ENCODE assay signal across 24 cellular contexts in the genomic region with DNA sequence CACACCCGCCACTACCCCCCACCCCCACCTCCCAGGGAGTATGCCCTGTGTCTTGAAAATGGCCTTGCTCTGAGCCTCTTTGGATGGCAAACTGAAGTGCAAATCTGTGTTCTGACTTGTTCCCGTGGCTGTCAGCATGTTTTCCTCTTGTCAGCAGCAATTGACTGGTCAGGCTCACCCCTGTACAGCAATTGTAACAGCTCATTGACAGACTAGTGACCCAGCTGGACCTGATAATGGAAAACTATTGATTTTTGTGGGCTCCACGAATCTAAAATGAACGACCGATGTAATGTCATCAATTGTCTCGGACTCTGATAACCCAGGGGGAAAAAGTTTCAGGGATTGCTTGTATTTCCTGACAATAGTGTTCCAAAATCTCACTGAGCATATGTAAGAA.
A peak's percentile ranks its signal among the peaks of the same experiment; 100 is the strongest.
DNase-seq lines count a peak whose midpoint lies in the region; ATAC-seq, FAIRE-seq and TF ChIP-seq lines count a peak whose summit lies in the region.
"Had no signal": no experiment of that assay in that cellular context is flagged by ENCODE, and none has a peak within 500 bp of the region (broad histone marks: within the 10 kb centered on the region; RNA-seq: fewer than 3 reads in every experiment).

No MANE protein-coding gene starts in this region.

- no peaks in the 10 kb centered on the region for H4K20me1 ChIP-seq in HepG2 (ENCODE audit: insufficient read depth, low read length)
- H4K20me1 ChIP-seq: BLaER1 had no signal

- no peak overlapping the region for H3K9ac ChIP-seq in liver (ENCODE audit: low read depth in 1 of 2, low read length in 2 of 2)
- H3K9ac ChIP-seq in HepG2 (ENCODE audit: insufficient read depth, low read depth, low read length), result no peak overlapping the region
- H3K9ac ChIP-seq: BLaER1 had no signal

- peaks cover 7% of the 10 kb centered on the region for H3K9me3 Mint-ChIP-seq in neural crest cell
- no peaks in the 10 kb centered on the region for H3K9me3 Mint-ChIP-seq in type B pancreatic cell
- peaks cover 6 to 7% of the 10 kb centered on the region in 2 donors for H3K9me3 Mint-ChIP-seq in stimulated activated naive B cell treated with anti-CD40 and anti-IgM and Interleukin-4, amounts not matched to agents 10 μg/mL and 1 μg/mL and 100 μg/mL, for 72 hours
- H3K9me3 Mint-ChIP-seq: CD8-positive, alpha-beta T cell; HFFc6 had no signal

- no peaks in the 10 kb centered on the region for H3K36me3 ChIP-seq in liver (ENCODE audit: control insufficient read depth in 4 of 4, insufficient read depth in 3 of 4, low read depth in 1 of 4, low read length in 3 of 4)
- no peaks in the 10 kb centered on the region for H3K36me3 ChIP-seq in HepG2 (replicated peaks in 1 of 2; ENCODE audit: control insufficient read depth in 1 of 2, insufficient read depth in 2 of 2, low read length in 2 of 2)
- H3K36me3 ChIP-seq: BLaER1, HAP-1 had no signal

- no peak overlapping the region for H3K4me2 ChIP-seq in HepG2 (ENCODE audit: low read depth, low read length)
- H3K4me2 ChIP-seq: BLaER1, GM23338 had no signal

- TF ChIP-seq RAD21 in liver (IDR thresholded peaks at IDR 0.05) (peak in 1 of 2 donors; percentile 27), HepG2 (CRISPR knock-in tag; IDR thresholded peaks at IDR 0.05) (no peak)

- H3K36me3 Mint-ChIP-seq in neural crest cell (ENCODE audit: low read depth), result no peaks in the 10 kb centered on the region
- H3K36me3 Mint-ChIP-seq in type B pancreatic cell, result no peaks in the 10 kb centered on the region
- no peaks in the 10 kb centered on the region for H3K36me3 Mint-ChIP-seq in stimulated activated naive B cell treated with anti-CD40 and anti-IgM and Interleukin-4, amounts not matched to agents 10 μg/mL and 1 μg/mL and 100 μg/mL, for 72 hours
- H3K36me3 Mint-ChIP-seq: CD4-positive, CD25-positive, alpha-beta regulatory T cell; CD8-positive, alpha-beta T cell had no signal

- no peak for FAIRE-seq in HepG2 (lab: Jason Lieb, UNC)
- FAIRE-seq: A204.1, G401.6, GM12892, H54 had no signal

- ATAC-seq in HepG2 (no peak), left lobe of liver (peak; percentile 43), GM21423 (IDR thresholded peaks at IDR 0.05; ENCODE audit: unreplicated experiment) (no peak)
- ATAC-seq in stimulated activated naive B cell treated with anti-CD40 and anti-IgM and Interleukin-4, amounts not matched to agents 10 μg/mL and 1 μg/mL and 100 μg/mL, for 72 hours (replicated peaks), result no peak
- ATAC-seq: CD8-positive, alpha-beta T cell; GM23338 had no signal

- CTCF ChIA-PET in HepG2 (lab: Yijun Ruan, JAX; ENCODE audit: low intra/inter-chr PET ratio, low total read pairs), result no interaction called here

- peaks cover 17% of the 10 kb centered on the region for H3K27me3 Mint-ChIP-seq in neural crest cell (ENCODE audit: low read depth)
- H3K27me3 Mint-ChIP-seq in type B pancreatic cell, result peaks cover 34% of the 10 kb centered on the region
- peaks cover 23 to 47% of the 10 kb centered on the region in 2 donors for H3K27me3 Mint-ChIP-seq in stimulated activated naive B cell treated with anti-CD40 and anti-IgM and Interleukin-4, amounts not matched to agents 10 μg/mL and 1 μg/mL and 100 μg/mL, for 72 hours

- TF ChIP-seq POLR2A in HepG2 (IDR thresholded peaks at IDR 0.05; ENCODE audit: insufficient read depth in 1 of 2, low read depth in 2 of 2, low read length in 2 of 2), result no peak

- H3K4me3 ChIP-seq in liver (ENCODE audit: low read depth in 1 of 3, low read length in 3 of 3), result no peak overlapping the region
- no peak overlapping the region for H3K4me3 ChIP-seq in HepG2 (replicated peaks in 1 of 3; ENCODE audit: insufficient read depth in 1 of 3, low read depth in 2 of 3, low read length in 3 of 3)
- H3K4me3 ChIP-seq: BLaER1, GM23338, HAP-1 had no signal

- no peak overlapping the region for H2AFZ ChIP-seq in HepG2 (ENCODE audit: low read length)
- H2AFZ ChIP-seq: GM23338 had no signal

- POLR2A ChIA-PET in HepG2 (lab: Yijun Ruan, JAX), result no interaction called here

- intact Hi-C loops in HepG2 (cut with micrococcal nuclease; ENCODE audit: unreplicated experiment), result no loop called here

- WGBS in liver, result 64% methylated on average over 6 of the region's 6 CpGs
- WGBS in HepG2 (ENCODE audit: low lambda C conversion rate), result 40% methylated on average over 5 of the region's 6 CpGs

- H3K27ac ChIP-seq in liver (ENCODE audit: low read depth in 1 of 2, low read length in 2 of 2) (no peak overlapping the region), HepG2 (ENCODE audit: extremely low read length, insufficient read depth, low read length) (no peak overlapping the region)
- H3K27ac ChIP-seq: 22Rv1, BLaER1, C4-2B had no signal

- H3K79me2 ChIP-seq in HepG2 (ENCODE audit: insufficient read depth, low read length), result no peaks in the 10 kb centered on the region

- H3K27me3 ChIP-seq in liver (ENCODE audit: control insufficient read depth in 4 of 4, insufficient read depth in 4 of 4, low read length in 3 of 4), result no peaks in the 10 kb centered on the region
- no peaks in the 10 kb centered on the region for H3K27me3 ChIP-seq in HepG2 (ENCODE audit: control insufficient read depth in 1 of 2, insufficient read depth in 2 of 2, low read length in 2 of 2)
- H3K27me3 ChIP-seq: BLaER1 had no signal

- DNase-seq in HepG2 (ENCODE audit: low spot score) (no peak), left lobe of liver (ENCODE audit: low spot score) (no peak), neural crest cell (ENCODE audit: low read depth, low spot score) (no peak), type B pancreatic cell (ENCODE audit: extremely low spot score, unreplicated experiment) (no peak), HUDEP-2 (lab: John Stamatoyannopoulos, UW; ENCODE audit: unreplicated experiment in 76 of 76) (no peak)
- no peak for DNase-seq in stimulated activated naive B cell treated with anti-CD40 and anti-IgM and Interleukin-4, amounts not matched to agents 10 μg/mL and 1 μg/mL and 100 μg/mL, for 72 hours
- DNase-seq: Caco-2; CD4-positive, CD25-positive, alpha-beta regulatory T cell; CD8-positive, alpha-beta T cell; DMS153; DND-41; HFFc6 had no signal

- H3K9me3 ChIP-seq in liver (ENCODE audit: control insufficient read depth in 4 of 4, low read length in 3 of 4) (no peaks in the 10 kb centered on the region), HepG2 (ENCODE audit: low read length) (no peaks in the 10 kb centered on the region)
- H3K9me3 ChIP-seq: Caco-2, HAP-1 had no signal

- peaks cover 0 to 4% (median 2%) of the 10 kb centered on the region in 4 donors for H3K4me1 ChIP-seq in liver (ENCODE audit: control insufficient read depth in 4 of 4, insufficient read depth in 4 of 4, low read length in 3 of 4)
- peaks cover 9% of the 10 kb centered on the region; the same call in 1 of the 2 replicates for H3K4me1 ChIP-seq in HepG2 (ENCODE audit: insufficient read depth, low read length)
- H3K4me1 ChIP-seq: Caco-2, HAP-1 had no signal

- TF ChIP-seq CTCF in liver (IDR thresholded peaks at IDR 0.05; ENCODE audit: low read depth, low read length, missing input control) (no peak), HepG2 (CRISPR knock-in tag; IDR thresholded peaks at IDR 0.05) (no peak), neural crest cell (conservative IDR thresholded peaks at IDR 0.05) (no peak), type B pancreatic cell (conservative IDR thresholded peaks at IDR 0.05) (no peak)

- H3K27ac Mint-ChIP-seq in neural crest cell (ENCODE audit: unreplicated experiment), result peak overlapping the region; percentile 54
- H3K27ac Mint-ChIP-seq in type B pancreatic cell, result no peak overlapping the region
- no peak overlapping the region for H3K27ac Mint-ChIP-seq in stimulated activated naive B cell treated with anti-CD40 and anti-IgM and Interleukin-4, amounts not matched to agents 10 μg/mL and 1 μg/mL and 100 μg/mL, for 72 hours
- H3K27ac Mint-ChIP-seq: B cell; CD8-positive, alpha-beta T cell; GM23338; HFFc6 had no signal

- H3K4me3 Mint-ChIP-seq in neural crest cell (no peak overlapping the region), type B pancreatic cell (peak overlapping the region; percentile 33)
- H3K4me3 Mint-ChIP-seq in stimulated activated naive B cell treated with anti-CD40 and anti-IgM and Interleukin-4, amounts not matched to agents 10 μg/mL and 1 μg/mL and 100 μg/mL, for 72 hours, result no peak overlapping the region
- H3K4me3 Mint-ChIP-seq: B cell; CD4-positive, CD25-positive, alpha-beta regulatory T cell; CD8-positive, alpha-beta T cell; GM23338; HFFc6 had no signal

- no peak for TF ChIP-seq EP300 in HepG2 (IDR thresholded peaks at IDR 0.05; ENCODE audit: low read depth in 2 of 2, low read length in 2 of 2)
- no peak for TF ChIP-seq EP300 in HepG2 (CRISPR knock-in tag; IDR thresholded peaks at IDR 0.05; ENCODE audit: borderline replicate concordance)

- BruUV-seq in HepG2 (replicated peaks; lab: Mats Ljungman, UMichigan), result no TSS peak

- H3K4me1 Mint-ChIP-seq in neural crest cell (peaks cover 21% of the 10 kb centered on the region), type B pancreatic cell (ENCODE audit: unreplicated experiment) (no peaks in the 10 kb centered on the region)
- H3K4me1 Mint-ChIP-seq in stimulated activated naive B cell treated with anti-CD40 and anti-IgM and Interleukin-4, amounts not matched to agents 10 μg/mL and 1 μg/mL and 100 μg/mL, for 72 hours, result no peaks in the 10 kb centered on the region

- in situ Hi-C loops in HepG2 (cut with HindIII; ENCODE audit: extremely low pct_ligation_motif_present, low pct_unique_long_range_greater_than_20kb), result no loop called here

TF ChIP-seq in liver, 16 proteins besides CTCF, POLR2A, EP300 and RAD21 (continues in another document):
- TF ChIP-seq FOXA1 (IDR thresholded peaks at IDR 0.05) (no peak), HNF4A (conservative IDR thresholded peaks at IDR 0.05) (peak in 1 of 2 donors; percentile 58)
